ENCODE assay signal across 8 cellular contexts in genomic region chr1:35298464-35298863, GRCh38. TPM values are rescaled to one million over a fixed set of nuclear protein-coding genes. Genes with fewer than 3 reads are reported as not detected.
A peak's percentile ranks its signal among the peaks of the same experiment; 100 is the strongest.
DNase-seq lines count a peak whose midpoint lies in the region; ATAC-seq, FAIRE-seq and TF ChIP-seq lines count a peak whose summit lies in the region.

No MANE protein-coding gene starts in this region.

- H3K9me3 Mint-ChIP-seq in CD8-positive, alpha-beta memory T cell = no peaks in the 10 kb centered on the region
- no peaks in the 10 kb centered on the region for H3K9me3 Mint-ChIP-seq in activated CD8-positive, alpha-beta T cell treated with anti-CD3 and anti-CD28 coated beads, Interleukin-2, amount 10 ng/mL, durations not matched to agents 7 days and 5 days (ENCODE audit: insufficient read depth)

- no peak for TF ChIP-seq POLR2A in H54 (IDR thresholded peaks at IDR 0.05; ENCODE audit: low read depth, low read length)

- H3K27me3 Mint-ChIP-seq in CD8-positive, alpha-beta memory T cell = no peaks in the 10 kb centered on the region
- H3K27me3 Mint-ChIP-seq in activated CD8-positive, alpha-beta T cell treated with anti-CD3 and anti-CD28 coated beads, Interleukin-2, amount 10 ng/mL, durations not matched to agents 7 days and 5 days (ENCODE audit: low read depth) = no peaks in the 10 kb centered on the region

- H3K36me3 Mint-ChIP-seq in CD8-positive, alpha-beta memory T cell = peaks cover 0 to 37% (median 9%) of the 10 kb centered on the region in 3 donors
- H3K36me3 Mint-ChIP-seq in activated CD8-positive, alpha-beta T cell treated with anti-CD3 and anti-CD28 coated beads, Interleukin-2, amount 10 ng/mL, durations not matched to agents 7 days and 5 days (ENCODE audit: low read depth) = peaks cover 3% of the 10 kb centered on the region

- H3K36me3 ChIP-seq in CD8-positive, alpha-beta memory T cell (ENCODE audit: insufficient read depth, low read length) = no peaks in the 10 kb centered on the region
- H3K36me3 ChIP-seq in pancreas = peaks cover 0 to 2% (median 0%) of the 10 kb centered on the region in 3 donors

- no peak overlapping the region for H3K4me3 Mint-ChIP-seq in CD8-positive, alpha-beta memory T cell
- no peak overlapping the region for H3K4me3 Mint-ChIP-seq in activated CD8-positive, alpha-beta T cell treated with anti-CD3 and anti-CD28 coated beads, Interleukin-2, amount 10 ng/mL, durations not matched to agents 7 days and 5 days

- no peaks in the 10 kb centered on the region for H3K27me3 ChIP-seq in CD8-positive, alpha-beta memory T cell (ENCODE audit: insufficient read depth, low read length, poor library complexity, severe bottlenecking)
- no peaks in the 10 kb centered on the region for H3K27me3 ChIP-seq in pancreas

- ATAC-seq in activated CD8-positive, alpha-beta T cell treated with anti-CD3 and anti-CD28 coated beads, Interleukin-2, amount 10 ng/mL, durations not matched to agents 7 days and 5 days = peak; percentile 82
- ATAC-seq in pancreas (peak; percentile 40 to 92 (median 88)), HG03135 (IDR thresholded peaks at IDR 0.05; ENCODE audit: unreplicated experiment) (no peak)

- H3K4me3 ChIP-seq in CD8-positive, alpha-beta memory T cell (ENCODE audit: low read length) = no peak overlapping the region
- H3K4me3 ChIP-seq in LNCaP clone FGC (ENCODE audit: low read depth, low read length) = no peak overlapping the region
- H3K4me3 ChIP-seq in fibroblast of the aortic adventitia (ENCODE audit: low read depth, low read length) = no peak overlapping the region
- H3K4me3 ChIP-seq in pancreas = no peak overlapping the region

- H3K4me1 ChIP-seq in CD8-positive, alpha-beta memory T cell (ENCODE audit: insufficient read depth, low read length) = no peaks in the 10 kb centered on the region
- H3K4me1 ChIP-seq in pancreas = peaks cover 0 to 4% (median 0%) of the 10 kb centered on the region in 3 donors

- POLR2A ChIA-PET in CD8-positive, alpha-beta memory T cell (lab: Charles Lee) = no interaction called here
- POLR2A ChIA-PET in activated CD8-positive, alpha-beta T cell treated with anti-CD3 and anti-CD28 coated beads, Interleukin-2, amount 10 ng/mL, durations not matched to agents 7 days and 5 days (lab: Charles Lee) = interaction anchor here (1.1 kb wide), 1 partner anchor 34 kb away, joined by 3 read pairs; no protein-coding TSS in a partner anchor

- DNase-seq in CD8-positive, alpha-beta memory T cell = peak in 3 of 5 donors; percentile 43 to 54 (median 49)
- DNase-seq in GM13977 (ENCODE audit: low spot score) (peak; percentile 47), LNCaP clone FGC (ENCODE audit: low read depth) (peak; percentile 7), fibroblast of the aortic adventitia (ENCODE audit: low read depth) (peak; percentile 63), pancreas (peak in 3 of 6 donors; percentile 4 to 22 (median 18)), H54 (ENCODE audit: insufficient read length, low spot score) (no peak)
- DNase-seq in activated CD8-positive, alpha-beta T cell treated with anti-CD3 and anti-CD28 coated beads, Interleukin-2, amount 10 ng/mL, durations not matched to agents 7 days and 5 days = peak; percentile 45

- H3K27ac Mint-ChIP-seq in CD8-positive, alpha-beta memory T cell = peak overlapping the region in 3 of 8 donors; percentile 13 to 52 (median 42)
- H3K27ac Mint-ChIP-seq in activated CD8-positive, alpha-beta T cell treated with anti-CD3 and anti-CD28 coated beads, Interleukin-2, amount 10 ng/mL, durations not matched to agents 7 days and 5 days = peak overlapping the region; percentile 50

- CTCF ChIA-PET in CD8-positive, alpha-beta memory T cell (lab: Charles Lee) = interaction anchor here (0.7 to 1.0 kb wide), 2 partner anchors 97 to 100 kb away, joined by 3 read pairs; no protein-coding TSS in a partner anchor
- CTCF ChIA-PET in activated CD8-positive, alpha-beta T cell treated with anti-CD3 and anti-CD28 coated beads, Interleukin-2, amount 10 ng/mL, durations not matched to agents 7 days and 5 days (lab: Charles Lee) = interaction anchor here (0.5 to 2.1 kb wide), 6 partner anchors 12 to 141 kb away, joined by 3 to 16 read pairs (median 6); no protein-coding TSS in a partner anchor

- H3K4me1 Mint-ChIP-seq in CD8-positive, alpha-beta memory T cell = peaks cover 5 to 10% (median 9%) of the 10 kb centered on the region in 3 donors
- H3K4me1 Mint-ChIP-seq in activated CD8-positive, alpha-beta T cell treated with anti-CD3 and anti-CD28 coated beads, Interleukin-2, amount 10 ng/mL, durations not matched to agents 7 days and 5 days (ENCODE audit: low read depth) = peaks cover 4% of the 10 kb centered on the region

- intact Hi-C loops in pancreas (cut with DNase I) = loop anchor here in 2 of 3 donors (10.0 kb wide), 2 partner anchors 94 to 104 kb away; partner anchors contain the start of gene SFPQ (in 1 of the 2)

- 36 to 40% methylated on average over 2 of the region's 2 CpGs for WGBS in pancreas, 2 donors

- in situ Hi-C loops in GM13977 (cut with MboI; ENCODE audit: low pct_unique_long_range_greater_than_20kb, low sequenced_read_pairs, unreplicated experiment) = loop anchor here (10.0 kb wide), 1 partner anchor 94 kb away; no protein-coding TSS in a partner anchor

- no peak for FAIRE-seq in pancreas (lab: Jason Lieb, UNC)
- no peak for FAIRE-seq in H54 (lab: Jason Lieb, UNC)

- TF ChIP-seq CTCF in GM13977 (IDR thresholded peaks at IDR 0.05; ENCODE audit: extremely low read depth, insufficient read depth, missing control alignments) (peak; percentile 55), LNCaP clone FGC (IDR thresholded peaks at IDR 0.05; ENCODE audit: control insufficient read depth, extremely low read depth, insufficient read depth) (peak; percentile 35; the same call in 1 of the 2 replicates), fibroblast of the aortic adventitia (IDR thresholded peaks at IDR 0.05; ENCODE audit: insufficient read depth, low read length) (peak; percentile 45), pancreas (IDR thresholded peaks at IDR 0.05) (peak in 2 of 4 donors; percentile 9 to 15)

- H3K27ac ChIP-seq in CD8-positive, alpha-beta memory T cell (ENCODE audit: low read depth, low read length) = no peak overlapping the region
- no peak overlapping the region for H3K27ac ChIP-seq in pancreas

- no peaks in the 10 kb centered on the region for H3K9me3 ChIP-seq in CD8-positive, alpha-beta memory T cell (ENCODE audit: low read length)
- no peaks in the 10 kb centered on the region for H3K9me3 ChIP-seq in pancreas

RNA-seq across cellular contexts. Expression of gene ZMYM4, which starts 30.0 kb away (rescaled TPM):
- 10 to 100 TPM; 25.5 to 30.9 TPM for total RNA-seq in CD8-positive, alpha-beta memory T cell
- 26.2 TPM for polyA plus RNA-seq in CD8-positive, alpha-beta memory T cell
- total RNA-seq in activated CD8-positive, alpha-beta T cell treated with anti-CD3 and anti-CD28 coated beads, Interleukin-2, amount 10 ng/mL, durations not matched to agents 7 days and 5 days = 10 to 100 TPM; 29.5 to 29.6 TPM
- 47.8 and 52.2 TPM in 2 replicates for total RNA-seq in fibroblast of the aortic adventitia (ENCODE audit: low replicate concordance)
- 10 to 100 TPM; 17.2 to 31.1 (median 21.5) TPM for total RNA-seq in pancreas
- 10 to 100 TPM; 10.5 to 12.7 TPM for polyA plus RNA-seq in pancreas
